Comparison of ENCODE assay signal across 12 cellular contexts in genomic region chr1:82565146-82565545, GRCh38.
DNase-seq lines count a peak whose midpoint lies in the region; ATAC-seq and TF ChIP-seq lines count a peak whose summit lies in the region.
"Had no signal": no experiment of that assay in that cellular context is flagged by ENCODE, and none has a peak within 500 bp of the region (broad histone marks: within the 10 kb centered on the region; RNA-seq: fewer than 3 reads in every experiment).

No MANE protein-coding gene starts in this region.

- H3K4me1 Mint-ChIP-seq in activated naive CD8-positive, alpha-beta T cell treated with anti-CD3 and anti-CD28 coated beads for 36 hours = no peaks in the 10 kb centered on the region
- no peaks in the 10 kb centered on the region for H3K4me1 Mint-ChIP-seq in activated T-cell treated with anti-CD3 and anti-CD28 coated beads, Interleukin-2, amount 50 U/mL, for 4 hours (ENCODE audit: low read depth)
- H3K4me1 Mint-ChIP-seq: B cell had no signal

- H3K27ac Mint-ChIP-seq in activated naive CD8-positive, alpha-beta T cell treated with anti-CD3 and anti-CD28 coated beads for 36 hours = no peak overlapping the region
- H3K27ac Mint-ChIP-seq: B cell had no signal

- CTCF ChIA-PET in A673 (lab: Charles Lee) = no interaction called here

- H3K4me3 ChIP-seq in A673 (ENCODE audit: low read depth, low read length, poor library complexity, severe bottlenecking) (no peak overlapping the region), choroid plexus epithelial cell (ENCODE audit: low read depth, low read length) (no peak overlapping the region)
- H3K4me3 ChIP-seq: uterus had no signal

- DNase-seq in A673 (ENCODE audit: low spot score) (peak; percentile 34), LHCN-M2 (ENCODE audit: low read depth) (peak; percentile 90), choroid plexus epithelial cell (ENCODE audit: low read depth) (peak; percentile 88), kidney tubule cell (ENCODE audit: low spot score) (peak; percentile 95)
- no peak for DNase-seq in activated naive CD8-positive, alpha-beta T cell treated with anti-CD3 and anti-CD28 coated beads for 36 hours
- DNase-seq in activated T-cell treated with anti-CD3 and anti-CD28 coated beads, Interleukin-2, amount 50 U/mL, for 4 hours = no peak
- DNase-seq in stimulated activated CD8-positive, alpha-beta memory T cell treated with anti-CD3 and anti-CD28 coated beads, Interleukin-4, amount 100 ng/mL, for 48 hours = no peak
- no peak for DNase-seq in NK-92 treated with Interleukin-12 subunit alpha and Interleukin-12 subunit beta, amount 100 ng/mL, for 24 hours (lab: John Stamatoyannopoulos, UW)
- DNase-seq: NCI-H524 treated with DMSO at 0.1 percent for 48 hours; stimulated activated CD4-positive, alpha-beta T cell treated with anti-CD3 and anti-CD28 coated beads, Interleukin-12 subunit alpha, Interleukin-12 subunit beta, amount 100 ng/mL, for 4 hours; uterus had no signal

- no peak for TF ChIP-seq CTCF in A673 (conservative IDR thresholded peaks at IDR 0.05; ENCODE audit: low read depth, low read length)
- peak; percentile 41 for TF ChIP-seq CTCF in choroid plexus epithelial cell (conservative IDR thresholded peaks at IDR 0.05; ENCODE audit: low read depth, low read length)

- no peaks in the 10 kb centered on the region for H3K27me3 ChIP-seq in A673 (replicated peaks; ENCODE audit: insufficient read depth, low read depth, low read length, poor library complexity)
- H3K27me3 ChIP-seq: uterus had no signal

- no peak for ATAC-seq in activated T-cell treated with anti-CD3 and anti-CD28 coated beads, Interleukin-2, amount 50 U/mL, for 4 hours

- no peak overlapping the region for H3K27ac ChIP-seq in A673 (ENCODE audit: low read depth, low read length, poor library complexity, severe bottlenecking)
- H3K27ac ChIP-seq: uterus had no signal

- no peak overlapping the region for H3K4me3 Mint-ChIP-seq in activated naive CD8-positive, alpha-beta T cell treated with anti-CD3 and anti-CD28 coated beads for 36 hours
- H3K4me3 Mint-ChIP-seq in activated T-cell treated with anti-CD3 and anti-CD28 coated beads, Interleukin-2, amount 50 U/mL, for 4 hours = no peak overlapping the region
- H3K4me3 Mint-ChIP-seq: B cell had no signal

- no peaks in the 10 kb centered on the region for H3K9me3 ChIP-seq in A673 (ENCODE audit: low read depth, low read length, poor library complexity, severe bottlenecking)
- H3K9me3 ChIP-seq: uterus had no signal

- no peaks in the 10 kb centered on the region for H3K27me3 Mint-ChIP-seq in activated naive CD8-positive, alpha-beta T cell treated with anti-CD3 and anti-CD28 coated beads for 36 hours
- no peaks in the 10 kb centered on the region for H3K27me3 Mint-ChIP-seq in activated T-cell treated with anti-CD3 and anti-CD28 coated beads, Interleukin-2, amount 50 U/mL, for 4 hours (ENCODE audit: low read depth)
- H3K27me3 Mint-ChIP-seq: B cell had no signal

- no TSS peak for BruUV-seq in A673 (replicated peaks; lab: Mats Ljungman, UMichigan)

- H3K9me3 Mint-ChIP-seq in activated naive CD8-positive, alpha-beta T cell treated with anti-CD3 and anti-CD28 coated beads for 36 hours = no peaks in the 10 kb centered on the region
- H3K9me3 Mint-ChIP-seq in activated T-cell treated with anti-CD3 and anti-CD28 coated beads, Interleukin-2, amount 50 U/mL, for 4 hours = peaks cover 8% of the 10 kb centered on the region

- H3K36me3 Mint-ChIP-seq in activated naive CD8-positive, alpha-beta T cell treated with anti-CD3 and anti-CD28 coated beads for 36 hours = no peaks in the 10 kb centered on the region
- H3K36me3 Mint-ChIP-seq in activated T-cell treated with anti-CD3 and anti-CD28 coated beads, Interleukin-2, amount 50 U/mL, for 4 hours (ENCODE audit: insufficient read depth) = no peaks in the 10 kb centered on the region

- intact Hi-C loops in A673 (cut with micrococcal nuclease; ENCODE audit: unreplicated experiment) = no loop called here

- POLR2A ChIA-PET in A673 (lab: Charles Lee; ENCODE audit: low non-redundant PET) = no interaction called here

- H3K36me3 ChIP-seq in A673 (ENCODE audit: insufficient read depth, low read length, poor library complexity, severe bottlenecking) = no peaks in the 10 kb centered on the region
- H3K36me3 ChIP-seq: uterus had no signal

- no peaks in the 10 kb centered on the region for H3K4me1 ChIP-seq in A673 (ENCODE audit: insufficient read depth, low read length, poor library complexity, severe bottlenecking)
- H3K4me1 ChIP-seq: uterus had no signal

Comparison
In these comparisons a context has a peak if more than half of its experiments do, and no peak if none do; other contexts are left out.
1. DNase-seq: peak in A673 (single experiment), LHCN-M2 (single experiment), choroid plexus epithelial cell (single experiment) and kidney tubule cell (single experiment); none in activated naive CD8-positive, alpha-beta T cell treated with anti-CD3 and anti-CD28 coated beads for 36 hours (single experiment), activated T-cell treated with anti-CD3 and anti-CD28 coated beads, Interleukin-2, amount 50 U/mL, for 4 hours (single experiment), stimulated activated CD8-positive, alpha-beta memory T cell treated with anti-CD3 and anti-CD28 coated beads, Interleukin-4, amount 100 ng/mL, for 48 hours (single experiment) and NK-92 treated with Interleukin-12 subunit alpha and Interleukin-12 subunit beta, amount 100 ng/mL, for 24 hours (single experiment).